Comparison of ENCODE assay signal across 8 cellular contexts in the genomic region with DNA sequence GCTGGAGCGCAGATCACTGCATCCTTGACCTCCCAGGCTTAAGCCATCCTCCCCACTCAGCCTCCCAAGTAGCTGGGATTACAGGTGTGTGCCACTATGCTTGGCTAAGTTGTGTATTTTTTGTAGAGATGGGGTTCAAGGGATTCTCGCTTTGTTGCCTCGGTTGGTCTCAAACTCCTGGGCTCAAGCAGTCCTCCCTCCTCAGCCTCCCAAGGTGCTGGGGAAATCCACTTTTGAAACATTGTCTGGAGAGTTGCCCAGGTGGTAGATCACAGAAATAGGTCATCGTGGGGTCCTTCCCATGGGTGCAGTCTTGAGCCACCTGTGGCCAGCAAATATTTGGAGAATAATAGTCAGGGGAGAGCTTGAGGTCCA. TPM values are rescaled to one million over a fixed set of nuclear protein-coding genes. Genes with fewer than 3 reads are reported as not detected.
DNase-seq lines count a peak whose midpoint lies in the region; ATAC-seq and TF ChIP-seq lines count a peak whose summit lies in the region.

No MANE protein-coding gene starts in this region.

- peaks cover 0 to 34% (median 25%) of the 10 kb centered on the region in 3 donors for H3K27me3 Mint-ChIP-seq in naive B cell

- H3K4me3 Mint-ChIP-seq in naive B cell: peak overlapping the region in 4 of 8 donors; percentile 6 to 61 (median 44)

- no peaks in the 10 kb centered on the region for H3K27me3 ChIP-seq in left ventricle myocardium inferior (ENCODE audit: low read depth)
- no peaks in the 10 kb centered on the region for H3K27me3 ChIP-seq in SJCRH30

- peaks cover 0 to 12% of the 10 kb centered on the region in 2 donors for H3K36me3 Mint-ChIP-seq in naive B cell

- peaks cover 4% of the 10 kb centered on the region for H3K36me3 ChIP-seq in left ventricle myocardium inferior
- H3K36me3 ChIP-seq in SJCRH30: peaks cover 58% of the 10 kb centered on the region

- DNase-seq in left ventricle myocardium inferior: no peak
- DNase-seq in Right ventricle myocardium superior: no peak
- DNase-seq in cardiac fibroblast (ENCODE audit: low read depth in 2 of 2): no peak
- DNase-seq in naive B cell: no peak
- no peak for DNase-seq in SJCRH30
- no peak for DNase-seq in NCI-H1417 treated with DMSO at 0.1 percent for 48 hours (lab: John Stamatoyannopoulos, UW)
- DNase-seq in hypothalamus (lab: John Stamatoyannopoulos, UW): no peak
- DNase-seq in SKM-1 (lab: John Stamatoyannopoulos, UW; ENCODE audit: unreplicated experiment): no peak

- H3K4me1 Mint-ChIP-seq in naive B cell: peaks cover 19 to 50% (median 43%) of the 10 kb centered on the region in 3 donors

- TF ChIP-seq CTCF in left ventricle myocardium inferior (IDR thresholded peaks at IDR 0.05; ENCODE audit: borderline replicate concordance): no peak
- TF ChIP-seq CTCF in cardiac fibroblast (IDR thresholded peaks at IDR 0.05; ENCODE audit: low read depth, low read length): no peak

- H3K27ac ChIP-seq in left ventricle myocardium inferior (replicated peaks): peak overlapping the region; percentile 95
- H3K27ac ChIP-seq in SJCRH30: no peak overlapping the region

- H3K9me3 ChIP-seq in left ventricle myocardium inferior (replicated peaks) (peaks cover 7% of the 10 kb centered on the region), SJCRH30 (replicated peaks) (no peaks in the 10 kb centered on the region)

- intact Hi-C loops in left ventricle myocardium inferior (cut with micrococcal nuclease): no loop called here
- intact Hi-C loops in Right ventricle myocardium superior (cut with DNase I): no loop called here

- H3K9me3 Mint-ChIP-seq in naive B cell: peaks cover 0 to 26% (median 17%) of the 10 kb centered on the region in 7 donors

- ATAC-seq in Right ventricle myocardium superior (ENCODE audit: poor library complexity) (no peak), naive B cell (ENCODE audit: low read depth in 2 of 2) (no peak)

- peak overlapping the region; percentile 56 to 97 (median 82) for H3K27ac Mint-ChIP-seq in naive B cell

- H3K4me1 ChIP-seq in left ventricle myocardium inferior (peaks cover 79% of the 10 kb centered on the region), SJCRH30 (peaks cover 6% of the 10 kb centered on the region; the same call in 1 of the 2 replicates)

- H3K4me3 ChIP-seq in left ventricle myocardium inferior (no peak overlapping the region), cardiac fibroblast (replicated peaks in 1 of 2; ENCODE audit: low read depth in 2 of 2, low read length in 2 of 2) (peak overlapping the region; percentile 11 to 18), SJCRH30 (no peak overlapping the region)

RNA-seq across cellular contexts. Expression of gene LDLR, which starts 5.2 kb away (rescaled TPM):
- total RNA-seq in left ventricle myocardium inferior (8.2 TPM), Right ventricle myocardium superior (9.8 TPM)
- polyA plus RNA-seq in naive B cell (ENCODE audit: low read depth in 6 of 6): 1 to 10 TPM in 3 of 6 donors, under 1 TPM in 3; 0.35 to 2.6 (median 1.0) TPM
- total RNA-seq in SJCRH30 (2014; rRNA removed; shearing (Covaris generic)): 51.6 and 57.0 TPM in 2 replicates

Comparison
In these comparisons a context has a peak if more than half of its experiments do, and no peak if none do; other contexts are left out.
1. H3K4me3 ChIP-seq: peak in cardiac fibroblast (2 of 2); none in left ventricle myocardium inferior (single experiment) and SJCRH30 (single experiment).